In genomic region chr5:17222679-17223078, GRCh38 we compare ENCODE assay signal across 16 cellular contexts. TPM values are rescaled to one million over a fixed set of nuclear protein-coding genes. Genes with fewer than 3 reads are reported as not detected.
A peak's percentile ranks its signal among the peaks of the same experiment; 100 is the strongest.
DNase-seq lines count a peak whose midpoint lies in the region; ATAC-seq and TF ChIP-seq lines count a peak whose summit lies in the region.
"Had no signal": no experiment of that assay in that cellular context is flagged by ENCODE, and none has a peak within 500 bp of the region (broad histone marks: within the 10 kb centered on the region; RNA-seq: fewer than 3 reads in every experiment).

No MANE protein-coding gene starts in this region.

- H3K27ac ChIP-seq in HUES64 (ENCODE audit: low read depth, low read length) (peak overlapping the region; percentile 63), SU-DHL-6 (ENCODE audit: low read depth, low read length) (peak overlapping the region; percentile 84)
- H3K27ac ChIP-seq: pancreas, RWPE1 had no signal

- H3K36me3 ChIP-seq in HUES64 (ENCODE audit: insufficient read depth, low read length) (peaks cover 4% of the 10 kb centered on the region; the same call in 1 of the 2 replicates), SU-DHL-6 (ENCODE audit: low read length) (peaks cover 22% of the 10 kb centered on the region), skeletal muscle satellite cell (ENCODE audit: insufficient read depth, low read length) (peaks cover 19% of the 10 kb centered on the region)
- H3K36me3 ChIP-seq: pancreas had no signal

- WGBS in HUES64 = 68% methylated on average over 2 of the region's 2 CpGs

- H3K27me3 ChIP-seq in HUES64 (ENCODE audit: insufficient read depth, low read length) (no peaks in the 10 kb centered on the region), SU-DHL-6 (ENCODE audit: low read length) (no peaks in the 10 kb centered on the region), skeletal muscle satellite cell (ENCODE audit: control insufficient read depth, insufficient read depth, low read length) (no peaks in the 10 kb centered on the region)

- H3K9me3 ChIP-seq in HUES64 (ENCODE audit: insufficient read depth, low read depth, low read length) (no peaks in the 10 kb centered on the region), SU-DHL-6 (ENCODE audit: insufficient read depth, low read length) (no peaks in the 10 kb centered on the region), skeletal muscle satellite cell (replicated peaks; ENCODE audit: low read length) (no peaks in the 10 kb centered on the region)
- H3K9me3 ChIP-seq: pancreas had no signal

- H3K4me3 ChIP-seq in HUES64 (ENCODE audit: low read length) = no peak overlapping the region; the same call in 1 of the 2 replicates
- H3K4me3 ChIP-seq in SU-DHL-6 (ENCODE audit: insufficient read depth, low read length, poor library complexity, severe bottlenecking) = peak overlapping the region; percentile 35
- H3K4me3 ChIP-seq in fibroblast of villous mesenchyme (ENCODE audit: low read depth, low read length) = no peak overlapping the region
- no peak overlapping the region for H3K4me3 ChIP-seq in skeletal muscle satellite cell (ENCODE audit: low read length)
- H3K4me3 ChIP-seq: pancreas had no signal

- no peak overlapping the region for H2AFZ ChIP-seq in SU-DHL-6 (ENCODE audit: low read depth, low read length, severe bottlenecking)

- H3K9me2 ChIP-seq in SU-DHL-6 (replicated peaks; ENCODE audit: insufficient read depth, low read length) = no peaks in the 10 kb centered on the region

- no peak for ATAC-seq in GM18520 (IDR thresholded peaks at IDR 0.05; ENCODE audit: unreplicated experiment)
- ATAC-seq: activated CD8-positive, alpha-beta T cell treated with anti-CD3 and anti-CD28 coated beads for 36 hours; pancreas had no signal

- H3K4me1 ChIP-seq in HUES64 (ENCODE audit: insufficient read depth, low read length) (peaks cover 73% of the 10 kb centered on the region), skeletal muscle satellite cell (ENCODE audit: control insufficient read depth, insufficient read depth, low read length) (peaks cover 68% of the 10 kb centered on the region)
- H3K4me1 ChIP-seq: pancreas had no signal

- H4K20me1 ChIP-seq in SU-DHL-6 (ENCODE audit: low read depth, low read length) = peaks cover 64% of the 10 kb centered on the region

- peak overlapping the region; percentile 5; the same call in 1 of the 2 replicates for H3K9ac ChIP-seq in HUES64 (ENCODE audit: low read depth, low read length)
- peak overlapping the region; percentile 89 for H3K9ac ChIP-seq in SU-DHL-6 (ENCODE audit: low read length)
- H3K9ac ChIP-seq in skeletal muscle satellite cell (ENCODE audit: low read depth, low read length) = no peak overlapping the region

- H3F3A ChIP-seq in SU-DHL-6 (ENCODE audit: insufficient read depth) = peaks cover 41% of the 10 kb centered on the region

- DNase-seq in fibroblast of villous mesenchyme (ENCODE audit: low read depth) (peak; percentile 54), cortex of kidney (lab: John Stamatoyannopoulos, UW) (no peak), hypothalamus (lab: John Stamatoyannopoulos, UW) (no peak)
- no peak for DNase-seq in activated effector memory CD4-positive, alpha-beta T cell treated with anti-CD3 and anti-CD28 coated beads, Interleukin-2, amount 50 U/mL, for 16 hours
- DNase-seq: activated CD8-positive, alpha-beta T cell treated with anti-CD3 and anti-CD28 coated beads for 36 hours; activated gamma-delta T cell treated with Interleukin-2 at 50 U/mL for 16 hours; CD8-positive, alpha-beta memory T cell; NCI-H1092 treated with DMSO at 0.1 percent for 48 hours; NCI-H510A treated with DMSO at 0.1 percent for 48 hours; pancreas; T1000 had no signal

- H3K79me2 ChIP-seq in SU-DHL-6 (ENCODE audit: insufficient read depth, low read length) = peaks cover 99% of the 10 kb centered on the region

- H3K4me2 ChIP-seq in SU-DHL-6 (ENCODE audit: low read depth, low read length, poor library complexity, severe bottlenecking) (peak overlapping the region; percentile 93), skeletal muscle satellite cell (ENCODE audit: low read length) (peak overlapping the region; percentile 23)

- TF ChIP-seq CTCF in SU-DHL-6 (IDR thresholded peaks at IDR 0.05; ENCODE audit: insufficient read depth, low read length, poor library complexity, severe bottlenecking) (no peak), fibroblast of villous mesenchyme (IDR thresholded peaks at IDR 0.05; ENCODE audit: insufficient read depth, low read depth, low read length) (no peak)

RNA-seq across cellular contexts. Expression of gene BASP1, which starts 5.2 kb away (rescaled TPM):
- polyA plus RNA-seq in HUES64 (2013, experiment 1 of 2) = 118 TPM
- polyA plus RNA-seq in HUES64 (2013, experiment 2 of 2) = 134 TPM
- 126 and 127 TPM in 2 replicates for total RNA-seq in fibroblast of villous mesenchyme
- total RNA-seq in skeletal muscle satellite cell (2012; rRNA removed) = 57.0 and 75.8 TPM in 2 replicates
- polyA plus RNA-seq: CD8-positive, alpha-beta memory T cell had no signal
